1 cellular context compared by ENCODE assay signal in the genomic region with DNA sequence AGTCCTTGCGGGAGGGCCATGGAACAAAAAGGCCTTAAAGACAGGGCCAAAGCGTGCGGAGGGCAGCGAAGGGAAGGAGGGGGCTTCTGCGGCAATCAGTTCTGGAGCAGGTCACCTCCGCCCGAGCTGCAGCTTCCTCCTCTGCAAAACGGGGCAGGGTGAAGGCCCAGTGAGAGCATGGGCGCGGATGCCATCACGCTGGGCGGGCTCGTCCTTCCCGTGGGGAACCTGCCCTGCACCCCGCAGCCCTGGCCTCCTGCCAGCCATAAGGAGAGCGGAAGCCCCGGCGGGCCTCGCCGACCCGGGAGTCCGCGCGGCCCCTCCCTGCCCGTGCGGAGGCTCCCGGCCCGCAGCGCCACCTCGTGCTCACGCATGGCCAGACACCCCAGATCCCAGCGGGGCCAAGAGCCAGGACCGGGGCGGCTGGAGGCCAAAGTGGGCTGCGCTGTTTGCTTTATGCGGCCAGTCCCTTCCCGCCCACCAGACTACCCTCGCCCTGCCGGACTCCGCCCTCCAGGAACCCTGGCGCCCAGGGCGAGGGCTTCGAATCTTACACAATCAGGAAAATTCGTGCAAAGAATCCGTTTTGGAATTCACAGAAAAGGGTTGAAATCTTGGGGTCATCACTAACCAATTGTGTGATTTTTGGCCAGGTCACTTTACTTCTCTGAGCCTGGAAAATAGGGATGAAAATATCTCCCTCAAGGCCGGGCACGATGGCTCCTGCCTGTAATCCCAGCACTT.
A peak's percentile ranks its signal among the peaks of the same experiment; 100 is the strongest.
TF ChIP-seq lines count a peak whose summit lies in the region.

No MANE protein-coding gene starts in this region.

TF ChIP-seq in HepG2, 621 proteins besides CTCF, POLR2A, EP300 and RAD21 (continued from another document and continues in another):
- peak; percentile 48; the same call in 1 of the 2 replicates for TF ChIP-seq ZKSCAN8 (CRISPR knock-in tag; IDR thresholded peaks at IDR 0.05; ENCODE audit: borderline replicate concordance)
- no peak for TF ChIP-seq HNRNPH1 (optimal IDR thresholded peaks at IDR 0.05; ENCODE audit: low read depth, low read length)
- TF ChIP-seq, protein P1, sequence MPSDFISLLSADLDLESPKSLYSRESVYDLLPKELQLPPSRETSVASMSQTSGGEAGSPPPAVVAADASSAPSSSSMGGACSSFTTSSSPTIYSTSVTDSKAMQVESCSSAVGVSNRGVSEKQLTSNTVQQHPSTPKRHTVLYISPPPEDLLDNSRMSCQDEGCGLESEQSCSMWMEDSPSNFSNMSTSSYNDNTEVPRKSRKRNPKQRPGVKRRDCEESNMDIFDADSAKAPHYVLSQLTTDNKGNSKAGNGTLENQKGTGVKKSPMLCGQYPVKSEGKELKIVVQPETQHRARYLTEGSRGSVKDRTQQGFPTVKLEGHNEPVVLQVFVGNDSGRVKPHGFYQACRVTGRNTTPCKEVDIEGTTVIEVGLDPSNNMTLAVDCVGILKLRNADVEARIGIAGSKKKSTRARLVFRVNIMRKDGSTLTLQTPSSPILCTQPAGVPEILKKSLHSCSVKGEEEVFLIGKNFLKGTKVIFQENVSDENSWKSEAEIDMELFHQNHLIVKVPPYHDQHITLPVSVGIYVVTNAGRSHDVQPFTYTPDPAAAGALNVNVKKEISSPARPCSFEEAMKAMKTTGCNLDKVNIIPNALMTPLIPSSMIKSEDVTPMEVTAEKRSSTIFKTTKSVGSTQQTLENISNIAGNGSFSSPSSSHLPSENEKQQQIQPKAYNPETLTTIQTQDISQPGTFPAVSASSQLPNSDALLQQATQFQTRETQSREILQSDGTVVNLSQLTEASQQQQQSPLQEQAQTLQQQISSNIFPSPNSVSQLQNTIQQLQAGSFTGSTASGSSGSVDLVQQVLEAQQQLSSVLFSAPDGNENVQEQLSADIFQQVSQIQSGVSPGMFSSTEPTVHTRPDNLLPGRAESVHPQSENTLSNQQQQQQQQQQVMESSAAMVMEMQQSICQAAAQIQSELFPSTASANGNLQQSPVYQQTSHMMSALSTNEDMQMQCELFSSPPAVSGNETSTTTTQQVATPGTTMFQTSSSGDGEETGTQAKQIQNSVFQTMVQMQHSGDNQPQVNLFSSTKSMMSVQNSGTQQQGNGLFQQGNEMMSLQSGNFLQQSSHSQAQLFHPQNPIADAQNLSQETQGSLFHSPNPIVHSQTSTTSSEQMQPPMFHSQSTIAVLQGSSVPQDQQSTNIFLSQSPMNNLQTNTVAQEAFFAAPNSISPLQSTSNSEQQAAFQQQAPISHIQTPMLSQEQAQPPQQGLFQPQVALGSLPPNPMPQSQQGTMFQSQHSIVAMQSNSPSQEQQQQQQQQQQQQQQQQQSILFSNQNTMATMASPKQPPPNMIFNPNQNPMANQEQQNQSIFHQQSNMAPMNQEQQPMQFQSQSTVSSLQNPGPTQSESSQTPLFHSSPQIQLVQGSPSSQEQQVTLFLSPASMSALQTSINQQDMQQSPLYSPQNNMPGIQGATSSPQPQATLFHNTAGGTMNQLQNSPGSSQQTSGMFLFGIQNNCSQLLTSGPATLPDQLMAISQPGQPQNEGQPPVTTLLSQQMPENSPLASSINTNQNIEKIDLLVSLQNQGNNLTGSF (CRISPR knock-in tag; IDR thresholded peaks at IDR 0.05), result no peak
- peak; percentile 69; the same call in 1 of the 2 replicates for TF ChIP-seq HOXD1 (CRISPR knock-in tag; IDR thresholded peaks at IDR 0.05)
- no peak for TF ChIP-seq FIP1L1 (IDR thresholded peaks at IDR 0.05; ENCODE audit: borderline replicate concordance, insufficient read depth, low read depth, low read length)
- TF ChIP-seq JUND (CRISPR knock-in tag; IDR thresholded peaks at IDR 0.05), result no peak
- TF ChIP-seq GMEB1 (CRISPR knock-in tag; IDR thresholded peaks at IDR 0.05; ENCODE audit: borderline replicate concordance), result peak; percentile 31; the same call in 1 of the 2 replicates
- peak; percentile 65; the same call in 1 of the 2 replicates for TF ChIP-seq ZNF691 (CRISPR knock-in tag; IDR thresholded peaks at IDR 0.05; ENCODE audit: borderline replicate concordance, low read depth)
- TF ChIP-seq, protein P2, sequence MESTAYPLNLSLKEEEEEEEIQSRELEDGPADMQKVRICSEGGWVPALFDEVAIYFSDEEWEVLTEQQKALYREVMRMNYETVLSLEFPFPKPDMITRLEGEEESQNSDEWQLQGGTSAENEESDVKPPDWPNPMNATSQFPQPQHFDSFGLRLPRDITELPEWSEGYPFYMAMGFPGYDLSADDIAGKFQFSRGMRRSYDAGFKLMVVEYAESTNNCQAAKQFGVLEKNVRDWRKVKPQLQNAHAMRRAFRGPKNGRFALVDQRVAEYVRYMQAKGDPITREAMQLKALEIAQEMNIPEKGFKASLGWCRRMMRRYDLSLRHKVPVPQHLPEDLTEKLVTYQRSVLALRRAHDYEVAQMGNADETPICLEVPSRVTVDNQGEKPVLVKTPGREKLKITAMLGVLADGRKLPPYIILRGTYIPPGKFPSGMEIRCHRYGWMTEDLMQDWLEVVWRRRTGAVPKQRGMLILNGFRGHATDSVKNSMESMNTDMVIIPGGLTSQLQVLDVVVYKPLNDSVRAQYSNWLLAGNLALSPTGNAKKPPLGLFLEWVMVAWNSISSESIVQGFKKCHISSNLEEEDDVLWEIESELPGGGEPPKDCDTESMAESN (CRISPR knock-in tag; conservative IDR thresholded peaks at IDR 0.05), result 0 out of 2 replicates have a peak, but pooled peaks have one; percentile 54
- TF ChIP-seq ZKSCAN5 (CRISPR knock-in tag; IDR thresholded peaks at IDR 0.05), result no peak
- no peak for TF ChIP-seq REXO4 (CRISPR knock-in tag; IDR thresholded peaks at IDR 0.05; ENCODE audit: borderline replicate concordance)
- no peak for TF ChIP-seq SIX1 (CRISPR knock-in tag; IDR thresholded peaks at IDR 0.05; ENCODE audit: borderline replicate concordance)
- TF ChIP-seq ZNF652 (CRISPR knock-in tag; IDR thresholded peaks at IDR 0.05; ENCODE audit: borderline replicate concordance, low read depth), result no peak
- peak; percentile 58; the same call in 1 of the 2 replicates for TF ChIP-seq ZNF607 (CRISPR knock-in tag; IDR thresholded peaks at IDR 0.05; ENCODE audit: borderline replicate concordance)
- TF ChIP-seq HMGA1 (CRISPR knock-in tag; conservative IDR thresholded peaks at IDR 0.05), result no peak
- no peak for TF ChIP-seq ZSCAN31 (CRISPR knock-in tag; IDR thresholded peaks at IDR 0.05; ENCODE audit: low read depth)
- no peak for TF ChIP-seq ELF4 (CRISPR knock-in tag; IDR thresholded peaks at IDR 0.05; ENCODE audit: borderline replicate concordance)
- TF ChIP-seq GFI1 (CRISPR knock-in tag; IDR thresholded peaks at IDR 0.05; ENCODE audit: borderline replicate concordance), result peak; percentile 49; the same call in 1 of the 2 replicates
- TF ChIP-seq ZNF672 (CRISPR knock-in tag; IDR thresholded peaks at IDR 0.05), result no peak
- no peak for TF ChIP-seq USF2 (IDR thresholded peaks at IDR 0.05; ENCODE audit: low read depth, low read length)
- TF ChIP-seq USF2 (CRISPR knock-in tag; IDR thresholded peaks at IDR 0.05; ENCODE audit: borderline replicate concordance), result no peak
- peak; percentile 66; the same call in 1 of the 2 replicates for TF ChIP-seq ZNF83 (CRISPR knock-in tag; IDR thresholded peaks at IDR 0.05; ENCODE audit: borderline replicate concordance)
- TF ChIP-seq KLF11 (CRISPR knock-in tag; IDR thresholded peaks at IDR 0.05), result no peak
- TF ChIP-seq ZNF781 (CRISPR knock-in tag; IDR thresholded peaks at IDR 0.05; ENCODE audit: borderline replicate concordance, not compliant biosample characterization), result no peak
- peak; percentile 82; the same call in 1 of the 2 replicates for TF ChIP-seq MAF1 (CRISPR knock-in tag; IDR thresholded peaks at IDR 0.05; ENCODE audit: borderline replicate concordance)
- TF ChIP-seq, protein P3, sequence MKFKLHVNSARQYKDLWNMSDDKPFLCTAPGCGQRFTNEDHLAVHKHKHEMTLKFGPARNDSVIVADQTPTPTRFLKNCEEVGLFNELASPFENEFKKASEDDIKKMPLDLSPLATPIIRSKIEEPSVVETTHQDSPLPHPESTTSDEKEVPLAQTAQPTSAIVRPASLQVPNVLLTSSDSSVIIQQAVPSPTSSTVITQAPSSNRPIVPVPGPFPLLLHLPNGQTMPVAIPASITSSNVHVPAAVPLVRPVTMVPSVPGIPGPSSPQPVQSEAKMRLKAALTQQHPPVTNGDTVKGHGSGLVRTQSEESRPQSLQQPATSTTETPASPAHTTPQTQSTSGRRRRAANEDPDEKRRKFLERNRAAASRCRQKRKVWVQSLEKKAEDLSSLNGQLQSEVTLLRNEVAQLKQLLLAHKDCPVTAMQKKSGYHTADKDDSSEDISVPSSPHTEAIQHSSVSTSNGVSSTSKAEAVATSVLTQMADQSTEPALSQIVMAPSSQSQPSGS (CRISPR knock-in tag; IDR thresholded peaks at IDR 0.05), result no peak
- no peak for TF ChIP-seq ZNF136 (CRISPR knock-in tag; IDR thresholded peaks at IDR 0.05; ENCODE audit: low read depth)
- TF ChIP-seq, protein P4, sequence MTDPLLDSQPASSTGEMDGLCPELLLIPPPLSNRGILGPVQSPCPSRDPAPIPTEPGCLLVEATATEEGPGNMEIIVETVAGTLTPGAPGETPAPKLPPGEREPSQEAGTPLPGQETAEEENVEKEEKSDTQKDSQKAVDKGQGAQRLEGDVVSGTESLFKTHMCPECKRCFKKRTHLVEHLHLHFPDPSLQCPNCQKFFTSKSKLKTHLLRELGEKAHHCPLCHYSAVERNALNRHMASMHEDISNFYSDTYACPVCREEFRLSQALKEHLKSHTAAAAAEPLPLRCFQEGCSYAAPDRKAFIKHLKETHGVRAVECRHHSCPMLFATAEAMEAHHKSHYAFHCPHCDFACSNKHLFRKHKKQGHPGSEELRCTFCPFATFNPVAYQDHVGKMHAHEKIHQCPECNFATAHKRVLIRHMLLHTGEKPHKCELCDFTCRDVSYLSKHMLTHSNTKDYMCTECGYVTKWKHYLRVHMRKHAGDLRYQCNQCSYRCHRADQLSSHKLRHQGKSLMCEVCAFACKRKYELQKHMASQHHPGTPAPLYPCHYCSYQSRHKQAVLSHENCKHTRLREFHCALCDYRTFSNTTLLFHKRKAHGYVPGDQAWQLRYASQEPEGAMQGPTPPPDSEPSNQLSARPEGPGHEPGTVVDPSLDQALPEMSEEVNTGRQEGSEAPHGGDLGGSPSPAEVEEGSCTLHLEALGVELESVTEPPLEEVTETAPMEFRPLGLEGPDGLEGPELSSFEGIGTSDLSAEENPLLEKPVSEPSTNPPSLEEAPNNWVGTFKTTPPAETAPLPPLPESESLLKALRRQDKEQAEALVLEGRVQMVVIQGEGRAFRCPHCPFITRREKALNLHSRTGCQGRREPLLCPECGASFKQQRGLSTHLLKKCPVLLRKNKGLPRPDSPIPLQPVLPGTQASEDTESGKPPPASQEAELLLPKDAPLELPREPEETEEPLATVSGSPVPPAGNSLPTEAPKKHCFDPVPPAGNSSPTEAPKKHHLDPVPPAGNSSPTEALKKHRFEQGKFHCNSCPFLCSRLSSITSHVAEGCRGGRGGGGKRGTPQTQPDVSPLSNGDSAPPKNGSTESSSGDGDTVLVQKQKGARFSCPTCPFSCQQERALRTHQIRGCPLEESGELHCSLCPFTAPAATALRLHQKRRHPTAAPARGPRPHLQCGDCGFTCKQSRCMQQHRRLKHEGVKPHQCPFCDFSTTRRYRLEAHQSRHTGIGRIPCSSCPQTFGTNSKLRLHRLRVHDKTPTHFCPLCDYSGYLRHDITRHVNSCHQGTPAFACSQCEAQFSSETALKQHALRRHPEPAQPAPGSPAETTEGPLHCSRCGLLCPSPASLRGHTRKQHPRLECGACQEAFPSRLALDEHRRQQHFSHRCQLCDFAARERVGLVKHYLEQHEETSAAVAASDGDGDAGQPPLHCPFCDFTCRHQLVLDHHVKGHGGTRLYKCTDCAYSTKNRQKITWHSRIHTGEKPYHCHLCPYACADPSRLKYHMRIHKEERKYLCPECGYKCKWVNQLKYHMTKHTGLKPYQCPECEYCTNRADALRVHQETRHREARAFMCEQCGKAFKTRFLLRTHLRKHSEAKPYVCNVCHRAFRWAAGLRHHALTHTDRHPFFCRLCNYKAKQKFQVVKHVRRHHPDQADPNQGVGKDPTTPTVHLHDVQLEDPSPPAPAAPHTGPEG (CRISPR knock-in tag; IDR thresholded peaks at IDR 0.05), result peak; percentile 47; the same call in 1 of the 2 replicates
- TF ChIP-seq ZBTB38 (CRISPR knock-in tag; IDR thresholded peaks at IDR 0.05), result peak; percentile 88
- TF ChIP-seq YY1 (IDR thresholded peaks at IDR 0.05; ENCODE audit: insufficient read depth, insufficient replicate concordance, low read depth, low read length), result peak; percentile 72
- no peak for TF ChIP-seq HHEX (CRISPR knock-in tag; IDR thresholded peaks at IDR 0.05)
- TF ChIP-seq NCOA1 (CRISPR knock-in tag; IDR thresholded peaks at IDR 0.05), result no peak
- TF ChIP-seq POLR2G (IDR thresholded peaks at IDR 0.05; ENCODE audit: low read depth, low read length), result peak; percentile 27
- TF ChIP-seq TOPORS (CRISPR knock-in tag; IDR thresholded peaks at IDR 0.05), result peak; percentile 26; the same call in 1 of the 2 replicates
- TF ChIP-seq PHF5A (CRISPR knock-in tag; IDR thresholded peaks at IDR 0.05; ENCODE audit: low read depth, unreplicated experiment), result peak; percentile 77
- no peak for TF ChIP-seq PAF1 (CRISPR knock-in tag; IDR thresholded peaks at IDR 0.05)
- TF ChIP-seq ZMYM3 (CRISPR knock-in tag; IDR thresholded peaks at IDR 0.05), result no peak
- TF ChIP-seq ZNF232 (CRISPR knock-in tag; IDR thresholded peaks at IDR 0.05; ENCODE audit: borderline replicate concordance), result 0 out of 2 replicates have a peak, but pooled peaks have one; percentile 39
- TF ChIP-seq ZFP41 (CRISPR knock-in tag; IDR thresholded peaks at IDR 0.05; ENCODE audit: borderline replicate concordance), result no peak
